In the genomic region with DNA sequence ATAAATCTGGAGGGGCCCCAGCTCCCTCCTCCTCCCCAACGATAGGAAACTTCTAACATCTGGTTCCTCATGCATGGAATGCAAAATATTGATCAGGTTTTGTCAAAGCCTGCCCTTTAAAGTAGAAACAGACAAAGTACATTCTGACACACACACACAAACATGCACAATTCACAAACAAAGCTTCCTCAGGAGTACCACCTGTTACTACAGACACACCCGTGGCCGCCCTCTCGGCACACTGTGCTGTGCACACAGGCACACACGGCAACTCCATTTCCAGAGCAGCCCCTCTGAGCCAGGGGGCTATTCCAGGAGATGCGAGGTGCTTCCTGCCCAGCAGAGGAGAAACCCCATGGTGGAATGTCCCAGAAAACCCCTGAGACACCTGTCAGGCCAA, we compare ENCODE assay signal across 1 cellular context.
TF ChIP-seq lines count a peak whose summit lies in the region.

No MANE protein-coding gene starts in this region.

TF ChIP-seq in neural cell, 6 proteins besides CTCF, POLR2A, EP300 and RAD21 (continued from another document):
- TF ChIP-seq, protein P1, sequence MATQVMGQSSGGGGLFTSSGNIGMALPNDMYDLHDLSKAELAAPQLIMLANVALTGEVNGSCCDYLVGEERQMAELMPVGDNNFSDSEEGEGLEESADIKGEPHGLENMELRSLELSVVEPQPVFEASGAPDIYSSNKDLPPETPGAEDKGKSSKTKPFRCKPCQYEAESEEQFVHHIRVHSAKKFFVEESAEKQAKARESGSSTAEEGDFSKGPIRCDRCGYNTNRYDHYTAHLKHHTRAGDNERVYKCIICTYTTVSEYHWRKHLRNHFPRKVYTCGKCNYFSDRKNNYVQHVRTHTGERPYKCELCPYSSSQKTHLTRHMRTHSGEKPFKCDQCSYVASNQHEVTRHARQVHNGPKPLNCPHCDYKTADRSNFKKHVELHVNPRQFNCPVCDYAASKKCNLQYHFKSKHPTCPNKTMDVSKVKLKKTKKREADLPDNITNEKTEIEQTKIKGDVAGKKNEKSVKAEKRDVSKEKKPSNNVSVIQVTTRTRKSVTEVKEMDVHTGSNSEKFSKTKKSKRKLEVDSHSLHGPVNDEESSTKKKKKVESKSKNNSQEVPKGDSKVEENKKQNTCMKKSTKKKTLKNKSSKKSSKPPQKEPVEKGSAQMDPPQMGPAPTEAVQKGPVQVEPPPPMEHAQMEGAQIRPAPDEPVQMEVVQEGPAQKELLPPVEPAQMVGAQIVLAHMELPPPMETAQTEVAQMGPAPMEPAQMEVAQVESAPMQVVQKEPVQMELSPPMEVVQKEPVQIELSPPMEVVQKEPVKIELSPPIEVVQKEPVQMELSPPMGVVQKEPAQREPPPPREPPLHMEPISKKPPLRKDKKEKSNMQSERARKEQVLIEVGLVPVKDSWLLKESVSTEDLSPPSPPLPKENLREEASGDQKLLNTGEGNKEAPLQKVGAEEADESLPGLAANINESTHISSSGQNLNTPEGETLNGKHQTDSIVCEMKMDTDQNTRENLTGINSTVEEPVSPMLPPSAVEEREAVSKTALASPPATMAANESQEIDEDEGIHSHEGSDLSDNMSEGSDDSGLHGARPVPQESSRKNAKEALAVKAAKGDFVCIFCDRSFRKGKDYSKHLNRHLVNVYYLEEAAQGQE (IDR thresholded peaks at IDR 0.05; ENCODE audit: borderline replicate concordance), result no peak
- TF ChIP-seq TAF1 (IDR thresholded peaks at IDR 0.05; ENCODE audit: low read depth) (no peak), MXI1 (conservative IDR thresholded peaks at IDR 0.05; ENCODE audit: poor library complexity, severe bottlenecking) (no peak), POLR2AphosphoS5 (IDR thresholded peaks at IDR 0.05) (peak; percentile 3)
